11 cellular contexts compared by ENCODE assay signal in genomic region chr10:125344573-125345121, GRCh38.
DNase-seq lines count a peak whose midpoint lies in the region; ATAC-seq and TF ChIP-seq lines count a peak whose summit lies in the region.
"Had no signal": no experiment of that assay in that cellular context is flagged by ENCODE, and none has a peak within 500 bp of the region (broad histone marks: within the 10 kb centered on the region; RNA-seq: fewer than 3 reads in every experiment).

No MANE protein-coding gene starts in this region.

- peak; percentile 71 for ATAC-seq in GM19328 (IDR thresholded peaks at IDR 0.05; ENCODE audit: unreplicated experiment)
- peak; percentile 77 for ATAC-seq in HG02943 (IDR thresholded peaks at IDR 0.05; ENCODE audit: low read depth, unreplicated experiment)
- peak; percentile 64 for ATAC-seq in activated B cell treated with CpG ODN at 0.5 μM for 24 hours (ENCODE audit: low read depth)

- POLR2A ChIA-PET in activated B cell treated with CpG ODN at 0.5 μM for 24 hours (lab: Charles Lee) = no interaction called here

- H3K9me3 Mint-ChIP-seq in activated B cell treated with CpG ODN at 0.5 μM for 24 hours (peaks cover 4% of the 10 kb centered on the region), progenitor cell of endocrine pancreas (ENCODE audit: low read depth) (peaks cover 3% of the 10 kb centered on the region)
- H3K9me3 Mint-ChIP-seq: T-helper 1 cell treated with Interleukin-12 subunit alpha and Interleukin-12 subunit beta and Interleukin-4 antibody, amounts not matched to agents 30 μg/mL and 1 μg/mL, for 36 hours had no signal

- intact Hi-C loops in activated B cell treated with CpG ODN at 0.5 μM for 24 hours (cut with micrococcal nuclease) = no loop called here

- CTCF ChIA-PET in activated B cell treated with CpG ODN at 0.5 μM for 24 hours (lab: Charles Lee) = interaction anchor here (1.5 to 2.5 kb wide), 2 partner anchors 296 to 352 kb away, joined by 3 to 10 read pairs; no protein-coding TSS in a partner anchor

- H3K27ac Mint-ChIP-seq in activated B cell treated with CpG ODN at 0.5 μM for 24 hours (no peak overlapping the region), progenitor cell of endocrine pancreas (no peak overlapping the region)
- H3K27ac Mint-ChIP-seq: T-helper 1 cell treated with Interleukin-12 subunit alpha and Interleukin-12 subunit beta and Interleukin-4 antibody, amounts not matched to agents 30 μg/mL and 1 μg/mL, for 36 hours had no signal

- TF ChIP-seq CTCF in activated B cell treated with CpG ODN at 0.5 μM for 24 hours (IDR thresholded peaks at IDR 0.05) (no peak), progenitor cell of endocrine pancreas (IDR thresholded peaks at IDR 0.05; ENCODE audit: unreplicated experiment) (no peak)

- no peak for DNase-seq in activated B cell treated with CpG ODN at 0.5 μM for 24 hours
- DNase-seq in progenitor cell of endocrine pancreas (ENCODE audit: low spot score, unreplicated experiment) = no peak
- DNase-seq in SIG-M5 treated with dmso at 0.1 percent for 504 hours (lab: John Stamatoyannopoulos, UW; ENCODE audit: unreplicated experiment) = no peak
- DNase-seq in NOMO-1 treated with DMSO at 0.1 percent for 48 hours (lab: John Stamatoyannopoulos, UW; ENCODE audit: unreplicated experiment) = no peak
- DNase-seq in stimulated activated CD4-positive, alpha-beta T cell treated with anti-CD3 and anti-CD28 coated beads, Interleukin-1b, Interleukin-23, amount 100 ng/mL, for 48 hours = no peak
- DNase-seq in NCI-H2196 (lab: John Stamatoyannopoulos, UW; ENCODE audit: unreplicated experiment) = no peak
- DNase-seq: effector CD8-positive, alpha-beta T cell; NCI-H2081 treated with DMSO at 0.1 percent for 48 hours had no signal

- H3K36me3 Mint-ChIP-seq in activated B cell treated with CpG ODN at 0.5 μM for 24 hours (ENCODE audit: low read depth) (no peaks in the 10 kb centered on the region), progenitor cell of endocrine pancreas (ENCODE audit: insufficient read depth) (no peaks in the 10 kb centered on the region)

- H3K4me1 Mint-ChIP-seq in activated B cell treated with CpG ODN at 0.5 μM for 24 hours (peaks cover 2% of the 10 kb centered on the region), progenitor cell of endocrine pancreas (ENCODE audit: low read depth) (peaks cover 20% of the 10 kb centered on the region)

- peaks cover 9% of the 10 kb centered on the region for H3K27me3 Mint-ChIP-seq in activated B cell treated with CpG ODN at 0.5 μM for 24 hours
- H3K27me3 Mint-ChIP-seq in progenitor cell of endocrine pancreas = peaks cover 3% of the 10 kb centered on the region

- no peak overlapping the region for H3K4me3 Mint-ChIP-seq in activated B cell treated with CpG ODN at 0.5 μM for 24 hours
- H3K4me3 Mint-ChIP-seq in progenitor cell of endocrine pancreas (ENCODE audit: low read depth) = peak overlapping the region; percentile 42
- H3K4me3 Mint-ChIP-seq: T-helper 1 cell treated with Interleukin-12 subunit alpha and Interleukin-12 subunit beta and Interleukin-4 antibody, amounts not matched to agents 30 μg/mL and 1 μg/mL, for 36 hours had no signal
